In genomic region chr20:41029150-41029872, GRCh38 we compare ENCODE assay signal across 8 cellular contexts. TPM values are rescaled to one million over a fixed set of nuclear protein-coding genes. Genes with fewer than 3 reads are reported as not detected.
DNase-seq lines count a peak whose midpoint lies in the region; ATAC-seq and TF ChIP-seq lines count a peak whose summit lies in the region.

No MANE protein-coding gene starts in this region.

- peaks cover 11% of the 10 kb centered on the region for H3K36me3 ChIP-seq in BE2C
- H3K36me3 ChIP-seq in SU-DHL-6 (ENCODE audit: low read length): peaks cover 4% of the 10 kb centered on the region; the same call in 1 of the 2 replicates
- no peaks in the 10 kb centered on the region for H3K36me3 ChIP-seq in brain microvascular endothelial cell (replicated peaks)

- peaks cover 56% of the 10 kb centered on the region for H3K79me2 ChIP-seq in SU-DHL-6 (ENCODE audit: insufficient read depth, low read length)

- peak overlapping the region; percentile 95 for H3K9ac ChIP-seq in SU-DHL-6 (ENCODE audit: low read length)

- ATAC-seq in GM19324 (IDR thresholded peaks at IDR 0.05; ENCODE audit: low FRiP score, unreplicated experiment) (peak; percentile 26), HG03565 (IDR thresholded peaks at IDR 0.05; ENCODE audit: unreplicated experiment) (peak; percentile 5)

- H3K4me2 ChIP-seq in SU-DHL-6 (ENCODE audit: low read depth, low read length, poor library complexity, severe bottlenecking): peak overlapping the region; percentile 99

- H3K27me3 ChIP-seq in BE2C: no peaks in the 10 kb centered on the region
- H3K27me3 ChIP-seq in SU-DHL-6 (ENCODE audit: low read length): no peaks in the 10 kb centered on the region
- no peaks in the 10 kb centered on the region for H3K27me3 ChIP-seq in brain microvascular endothelial cell (replicated peaks)

- DNase-seq in BE2C (peak; percentile 44), brain microvascular endothelial cell (no peak), iPS-NIHi11 (ENCODE audit: low spot score) (peak; percentile 62), foreskin melanocyte (no peak)
- peak; percentile 25 to 43 for DNase-seq in stimulated activated CD4-positive, alpha-beta T cell treated with anti-CD3 and anti-CD28 coated beads, Interleukin-2, amount 100 ng/mL, for 48 hours

- TF ChIP-seq CTCF in BE2C (IDR thresholded peaks at IDR 0.05; ENCODE audit: low read depth, low read length) (no peak), SU-DHL-6 (IDR thresholded peaks at IDR 0.05; ENCODE audit: insufficient read depth, low read length, poor library complexity, severe bottlenecking) (no peak), brain microvascular endothelial cell (IDR thresholded peaks at IDR 0.05; ENCODE audit: low read depth, low read length, missing control alignments) (no peak)

- 0 out of 2 replicates have a peak, but pooled peaks cover 4% of the 10 kb centered on the region for H3F3A ChIP-seq in SU-DHL-6 (ENCODE audit: insufficient read depth)

- in situ Hi-C loops in brain microvascular endothelial cell (cut with HindIII; ENCODE audit: low pct_ligation_motif_present, low sequenced_read_pairs): no loop called here

- no peaks in the 10 kb centered on the region for H3K9me2 ChIP-seq in SU-DHL-6 (replicated peaks; ENCODE audit: insufficient read depth, low read length)

- H3K4me3 ChIP-seq in BE2C (ENCODE audit: low read depth, low read length) (peak overlapping the region; percentile 67), SU-DHL-6 (ENCODE audit: insufficient read depth, low read length, poor library complexity, severe bottlenecking) (peak overlapping the region; percentile 85), brain microvascular endothelial cell (ENCODE audit: low read depth, low read length) (peak overlapping the region; percentile 90)

- H3K27ac ChIP-seq in SU-DHL-6 (ENCODE audit: low read depth, low read length) (peak overlapping the region; percentile 65), brain microvascular endothelial cell (peak overlapping the region; percentile 99)

- peaks cover 23% of the 10 kb centered on the region for H4K20me1 ChIP-seq in SU-DHL-6 (ENCODE audit: low read depth, low read length)

- H3K9me3 ChIP-seq in BE2C (no peaks in the 10 kb centered on the region), SU-DHL-6 (ENCODE audit: insufficient read depth, low read length) (no peaks in the 10 kb centered on the region)

- H3K4me1 ChIP-seq in BE2C: peaks cover 9% of the 10 kb centered on the region; the same call in 1 of the 2 replicates

- no peak overlapping the region for H2AFZ ChIP-seq in SU-DHL-6 (ENCODE audit: low read depth, low read length, severe bottlenecking)

RNA-seq across cellular contexts. Expression of gene TOP1, which starts 0.7 kb away (rescaled TPM):
- 60.2 TPM for polyA plus RNA-seq in BE2C (2012; ENCODE audit: insufficient read depth, insufficient read length, low read depth)

Comparison
In these comparisons a context has a peak if more than half of its experiments do, and no peak if none do; other contexts are left out.
1. DNase-seq: peak in BE2C (single experiment), iPS-NIHi11 (single experiment) and stimulated activated CD4-positive, alpha-beta T cell treated with anti-CD3 and anti-CD28 coated beads, Interleukin-2, amount 100 ng/mL, for 48 hours (2 of 2); none in brain microvascular endothelial cell (single experiment) and foreskin melanocyte (single experiment).
2. Peak in every context shown above with its lines, with median percentiles within 50 percentile points of each other: H3K4me3 ChIP-seq.